In the genomic region with DNA sequence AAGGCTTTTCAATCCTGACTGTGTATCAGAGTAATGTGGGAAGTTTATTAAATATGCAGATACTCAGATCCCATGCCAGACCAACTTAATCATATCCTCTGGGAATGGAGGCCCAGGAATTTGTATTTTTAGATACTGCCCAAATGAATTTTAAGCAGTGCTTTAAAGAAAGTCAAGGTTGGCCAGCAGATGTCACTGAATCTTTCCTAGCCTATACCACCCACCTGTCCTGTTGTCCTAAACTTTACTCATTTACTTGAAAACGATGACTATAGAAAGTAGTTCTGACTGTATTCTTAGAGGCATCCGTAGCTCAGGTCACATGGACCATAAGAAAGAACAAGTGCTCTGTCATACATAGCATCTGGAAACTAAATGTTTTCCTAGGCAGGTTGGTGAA, we compare ENCODE assay signal across 12 cellular contexts.
DNase-seq lines count a peak whose midpoint lies in the region; ATAC-seq, FAIRE-seq and TF ChIP-seq lines count a peak whose summit lies in the region.
"Had no signal": no experiment of that assay in that cellular context is flagged by ENCODE, and none has a peak within 500 bp of the region (broad histone marks: within the 10 kb centered on the region; RNA-seq: fewer than 3 reads in every experiment).

No MANE protein-coding gene starts in this region.

- no peak overlapping the region for H3K27ac Mint-ChIP-seq in CD8-positive, alpha-beta T cell
- H3K27ac Mint-ChIP-seq: effector memory CD8-positive, alpha-beta T cell; T-cell had no signal

- H3K4me2 ChIP-seq in hepatocyte: no peak overlapping the region

- DNase-seq in GM13977 (ENCODE audit: low spot score) (peak; percentile 12), hepatocyte (ENCODE audit: low spot score) (no peak), HTR-8/SVneo (ENCODE audit: insufficient read length, low spot score) (no peak), AG20443 (ENCODE audit: low spot score) (no peak), foreskin fibroblast (no peak)
- DNase-seq in CD8-positive, alpha-beta T cell: no peak
- DNase-seq: activated T-cell treated with anti-CD3 and anti-CD28 coated beads, Interleukin-2, amount 50 U/mL, for 4 hours; effector memory CD8-positive, alpha-beta T cell; kidney glomerular epithelial cell; T-cell had no signal

- intact Hi-C loops in CD8-positive, alpha-beta T cell (cut with DNase I, micrococcal nuclease): no loop called here

- H3K27me3 Mint-ChIP-seq in CD8-positive, alpha-beta T cell (ENCODE audit: low read depth): peaks cover 4% of the 10 kb centered on the region

- peak; percentile 25 for TF ChIP-seq CTCF in GM13977 (IDR thresholded peaks at IDR 0.05; ENCODE audit: extremely low read depth, insufficient read depth, missing control alignments)
- peak; percentile 41 for TF ChIP-seq CTCF in hepatocyte (IDR thresholded peaks at IDR 0.05; ENCODE audit: poor library complexity)
- TF ChIP-seq CTCF in CD8-positive, alpha-beta T cell (IDR thresholded peaks at IDR 0.05): no peak
- no peak for TF ChIP-seq CTCF in foreskin fibroblast (IDR thresholded peaks at IDR 0.05; ENCODE audit: low read depth, low read length)

- H3K36me3 Mint-ChIP-seq in CD8-positive, alpha-beta T cell: no peaks in the 10 kb centered on the region
- H3K36me3 Mint-ChIP-seq: T-cell had no signal

- POLR2A ChIA-PET in CD8-positive, alpha-beta T cell (lab: Charles Lee): no interaction called here

- no peak overlapping the region for H2AFZ ChIP-seq in hepatocyte

- H3K9me3 ChIP-seq in hepatocyte (ENCODE audit: low read depth): no peaks in the 10 kb centered on the region
- no peaks in the 10 kb centered on the region for H3K9me3 ChIP-seq in CD8-positive, alpha-beta T cell (ENCODE audit: low read length)

- ATAC-seq in GM21717 (IDR thresholded peaks at IDR 0.05; ENCODE audit: unreplicated experiment) (peak; percentile 60), HG03469 (IDR thresholded peaks at IDR 0.05; ENCODE audit: unreplicated experiment) (peak; percentile 49)
- ATAC-seq in CD8-positive, alpha-beta T cell: no peak
- ATAC-seq: activated T-cell treated with anti-CD3 and anti-CD28 coated beads, Interleukin-2, amount 50 U/mL, for 4 hours; effector memory CD8-positive, alpha-beta T cell; T-cell had no signal

- H3K4me3 Mint-ChIP-seq in CD8-positive, alpha-beta T cell: no peak overlapping the region
- H3K4me3 Mint-ChIP-seq: activated T-cell treated with anti-CD3 and anti-CD28 coated beads, Interleukin-2, amount 50 U/mL, for 4 hours; effector memory CD8-positive, alpha-beta T cell; T-cell had no signal

- H3K4me3 ChIP-seq in hepatocyte (no peak overlapping the region), foreskin fibroblast (ENCODE audit: low read depth in 1 of 2, low read length in 2 of 2) (no peak overlapping the region)
- no peak overlapping the region for H3K4me3 ChIP-seq in CD8-positive, alpha-beta T cell (ENCODE audit: low read depth, low read length)

- H3K4me1 ChIP-seq in hepatocyte (ENCODE audit: insufficient read depth): no peaks in the 10 kb centered on the region
- H3K4me1 ChIP-seq in CD8-positive, alpha-beta T cell (ENCODE audit: insufficient read depth, low read length): no peaks in the 10 kb centered on the region

- no peaks in the 10 kb centered on the region for H3K4me1 Mint-ChIP-seq in CD8-positive, alpha-beta T cell (ENCODE audit: low read depth)
- H3K4me1 Mint-ChIP-seq: T-cell had no signal

- in situ Hi-C loops in GM13977 (cut with MboI; ENCODE audit: low pct_unique_long_range_greater_than_20kb, low sequenced_read_pairs, unreplicated experiment): no loop called here

- H4K20me1 ChIP-seq in hepatocyte (ENCODE audit: insufficient read depth, poor library complexity, severe bottlenecking): no peaks in the 10 kb centered on the region

- H3K27ac ChIP-seq in hepatocyte: no peak overlapping the region
- no peak overlapping the region for H3K27ac ChIP-seq in CD8-positive, alpha-beta T cell (ENCODE audit: low read depth, low read length)

- no peak for FAIRE-seq in HTR-8/SVneo (lab: Jason Lieb, UNC)

- H3K27me3 ChIP-seq in hepatocyte: no peaks in the 10 kb centered on the region
- H3K27me3 ChIP-seq in CD8-positive, alpha-beta T cell (ENCODE audit: insufficient read depth, low read length): no peaks in the 10 kb centered on the region

- 53% methylated on average over 2 of the region's 2 CpGs for WGBS in hepatocyte (ENCODE audit: low lambda C conversion rate, missing lambda C conversion rate)

- no peaks in the 10 kb centered on the region for H3K36me3 ChIP-seq in hepatocyte (replicated peaks; ENCODE audit: insufficient read depth, low read depth)
- no peaks in the 10 kb centered on the region for H3K36me3 ChIP-seq in CD8-positive, alpha-beta T cell (ENCODE audit: insufficient read depth, low read length)

- no peaks in the 10 kb centered on the region for H3K79me2 ChIP-seq in hepatocyte

- no peaks in the 10 kb centered on the region for H3K9me2 ChIP-seq in hepatocyte (replicated peaks; ENCODE audit: insufficient read depth)

- H3K9me3 Mint-ChIP-seq in CD8-positive, alpha-beta T cell: no peaks in the 10 kb centered on the region
- H3K9me3 Mint-ChIP-seq: activated T-cell treated with anti-CD3 and anti-CD28 coated beads, Interleukin-2, amount 50 U/mL, for 4 hours; effector memory CD8-positive, alpha-beta T cell; T-cell had no signal

- CTCF ChIA-PET in CD8-positive, alpha-beta T cell (lab: Charles Lee): no interaction called here

Comparison
In these comparisons a context has a peak if more than half of its experiments do, and no peak if none do; other contexts are left out.
1. CTCF ChIP-seq: peak in GM13977 (single experiment) and hepatocyte (single experiment); none in CD8-positive, alpha-beta T cell (single experiment) and foreskin fibroblast (single experiment).